Comparison of ENCODE assay signal across 20 cellular contexts in genomic region chr16:17320009-17320408, GRCh38.
DNase-seq lines count a peak whose midpoint lies in the region; ATAC-seq and TF ChIP-seq lines count a peak whose summit lies in the region.
"Had no signal": no experiment of that assay in that cellular context is flagged by ENCODE, and none has a peak within 500 bp of the region (broad histone marks: within the 10 kb centered on the region; RNA-seq: fewer than 3 reads in every experiment).

No MANE protein-coding gene starts in this region.

- peaks cover 21% of the 10 kb centered on the region for H3K4me1 ChIP-seq in ACC112 (ENCODE audit: control insufficient read depth, insufficient read depth, low read length, unreplicated experiment)
- peaks cover 18 to 56% (median 33%) of the 10 kb centered on the region in 3 donors for H3K4me1 ChIP-seq in esophagus squamous epithelium
- no peaks in the 10 kb centered on the region for H3K4me1 ChIP-seq in mucosa of descending colon (ENCODE audit: low read depth)
- H3K4me1 ChIP-seq: Caco-2 had no signal

- no peaks in the 10 kb centered on the region for H3K36me3 ChIP-seq in ACC112 (ENCODE audit: insufficient read depth, low read length)
- no peaks in the 10 kb centered on the region for H3K36me3 ChIP-seq in esophagus squamous epithelium
- no peaks in the 10 kb centered on the region for H3K36me3 ChIP-seq in mucosa of descending colon (ENCODE audit: low read depth)

- no peaks in the 10 kb centered on the region for H3K9me3 Mint-ChIP-seq in HFFc6

- no peaks in the 10 kb centered on the region for H3K9me3 ChIP-seq in esophagus squamous epithelium
- no peaks in the 10 kb centered on the region for H3K9me3 ChIP-seq in mucosa of descending colon
- H3K9me3 ChIP-seq: Caco-2 had no signal

- H3K27ac Mint-ChIP-seq in HFFc6: peak overlapping the region; percentile 24; the same call in 1 of the 2 replicates

- peaks cover 13% of the 10 kb centered on the region for H3K79me2 ChIP-seq in ACC112 (ENCODE audit: control insufficient read depth, insufficient read depth, low read length, unreplicated experiment)

- H3K36me3 Mint-ChIP-seq in HFFc6 (ENCODE audit: low read depth): no peaks in the 10 kb centered on the region

- no peak overlapping the region for H2AFZ ChIP-seq in ACC112 (ENCODE audit: low read length, unreplicated experiment)

- H3K27ac ChIP-seq in ACC112 (ENCODE audit: low read depth, low read length) (peak overlapping the region; percentile 58; the same call in 1 of the 2 replicates), esophagus squamous epithelium (peak overlapping the region; percentile 35 to 63 (median 51))
- H3K27ac ChIP-seq: SK-N-MC had no signal

- TF ChIP-seq CTCF in HFFc6 (IDR thresholded peaks at IDR 0.05) (no peak), esophagus squamous epithelium (IDR thresholded peaks at IDR 0.05) (no peak), mucosa of descending colon (IDR thresholded peaks at IDR 0.05) (no peak)

- H3K4me1 Mint-ChIP-seq in HFFc6 (ENCODE audit: low read depth): peaks cover 38% of the 10 kb centered on the region

- ATAC-seq in mucosa of descending colon: no peak
- ATAC-seq: K562, Right ventricle myocardium inferior had no signal

- 61 to 65% methylated on average over 3 of the region's 3 CpGs for WGBS in esophagus squamous epithelium, 2 donors

- H3K4me3 ChIP-seq in ACC112 (ENCODE audit: low read depth, low read length): no peak overlapping the region
- H3K4me3 ChIP-seq in esophagus squamous epithelium: no peak overlapping the region
- H3K4me3 ChIP-seq in mucosa of descending colon: no peak overlapping the region
- H3K4me3 ChIP-seq: K562, SK-N-MC had no signal

- no peak for TF ChIP-seq POLR2A in esophagus squamous epithelium (IDR thresholded peaks at IDR 0.05)

- H3K27me3 ChIP-seq in ACC112 (ENCODE audit: insufficient read depth, low read length) (no peaks in the 10 kb centered on the region), esophagus squamous epithelium (no peaks in the 10 kb centered on the region)

- H3K4me3 Mint-ChIP-seq in HFFc6: no peak overlapping the region

- H3K27me3 Mint-ChIP-seq in HFFc6 (ENCODE audit: insufficient read depth): no peaks in the 10 kb centered on the region; the same call in 1 of the 2 replicates

- peak; percentile 49 for DNase-seq in CD1c-positive myeloid dendritic cell (ENCODE audit: extremely low spot score)
- DNase-seq in HFFc6: no peak
- DNase-seq in esophagus squamous epithelium (lab: John Stamatoyannopoulos, UW): no peak
- no peak for DNase-seq in retina
- no peak for DNase-seq in superior temporal gyrus (ENCODE audit: extremely low spot score)
- no peak for DNase-seq in mucosa of descending colon
- DNase-seq in NCI-H1105 treated with DMSO at 0.1 percent for 48 hours (lab: John Stamatoyannopoulos, UW): no peak
- DNase-seq: ACHN; Caco-2; DMS79; NCI-H1092; NCI-H1694; NCI-H2107; NCI-H345; NCI-H526 treated with DMSO at 0.1 percent for 48 hours; NK-92 treated with Interleukin-12 subunit alpha and Interleukin-12 subunit beta, amount 100 ng/mL, for 24 hours had no signal

- intact Hi-C loops in esophagus squamous epithelium (cut with DNase I) (no loop called here), mucosa of descending colon (cut with DNase I, micrococcal nuclease) (no loop called here)
